22 cellular contexts compared by ENCODE assay signal in genomic region chr12:104059963-104060362, GRCh38. TPM values are rescaled to one million over a fixed set of nuclear protein-coding genes. Genes with fewer than 3 reads are reported as not detected.
"Had no signal": no experiment of that assay in that cellular context is flagged by ENCODE, and none has a peak within 500 bp of the region (broad histone marks: within the 10 kb centered on the region; RNA-seq: fewer than 3 reads in every experiment).

No MANE protein-coding gene starts in this region.

- H3K27ac Mint-ChIP-seq: activated CD4-positive, alpha-beta memory T cell treated with anti-CD3 and anti-CD28 coated beads for 36 hours; activated CD4-positive, alpha-beta T cell treated with anti-CD3 and anti-CD28 coated beads, Interleukin-2, amount 10 ng/mL, durations not matched to agents 7 days and 5 days; activated naive CD4-positive, alpha-beta T cell treated with anti-CD3 and anti-CD28 coated beads, Interleukin-2, amount 10 ng/mL, durations not matched to agents 7 days and 5 days; activated naive CD8-positive, alpha-beta T cell treated with anti-CD3 and anti-CD28 coated beads for 36 hours; activated T-helper 17 cell treated with anti-CD3 and anti-CD28 coated beads, Interleukin-2, amount 50 U/mL, for 72 hours; T-helper 17 cell had no signal

- H3K4me3 Mint-ChIP-seq: activated CD4-positive, alpha-beta memory T cell treated with anti-CD3 and anti-CD28 coated beads for 36 hours; activated CD4-positive, alpha-beta T cell treated with anti-CD3 and anti-CD28 coated beads, Interleukin-2, amount 10 ng/mL, durations not matched to agents 7 days and 5 days; activated naive CD4-positive, alpha-beta T cell treated with anti-CD3 and anti-CD28 coated beads, Interleukin-2, amount 10 ng/mL, durations not matched to agents 7 days and 5 days; activated naive CD8-positive, alpha-beta T cell treated with anti-CD3 and anti-CD28 coated beads for 36 hours; activated T-helper 17 cell treated with anti-CD3 and anti-CD28 coated beads, Interleukin-2, amount 50 U/mL, for 72 hours; T-helper 17 cell had no signal

- H3K36me3 Mint-ChIP-seq: activated naive CD8-positive, alpha-beta T cell treated with anti-CD3 and anti-CD28 coated beads for 36 hours had no signal

- H3K4me1 Mint-ChIP-seq: activated T-helper 17 cell treated with anti-CD3 and anti-CD28 coated beads, Interleukin-2, amount 50 U/mL, for 72 hours had no signal

- H3K9me3 Mint-ChIP-seq: activated CD4-positive, alpha-beta T cell treated with anti-CD3 and anti-CD28 coated beads, Interleukin-2, amount 10 ng/mL, durations not matched to agents 7 days and 5 days; activated naive CD4-positive, alpha-beta T cell treated with anti-CD3 and anti-CD28 coated beads, Interleukin-2, amount 10 ng/mL, durations not matched to agents 7 days and 5 days; activated naive CD8-positive, alpha-beta T cell treated with anti-CD3 and anti-CD28 coated beads for 36 hours; activated T-helper 17 cell treated with anti-CD3 and anti-CD28 coated beads, Interleukin-2, amount 50 U/mL, for 72 hours had no signal

- DNase-seq: activated CD4-positive, alpha-beta memory T cell treated with anti-CD3 and anti-CD28 coated beads for 36 hours; activated CD4-positive, alpha-beta T cell treated with anti-CD3 and anti-CD28 coated beads, Interleukin-2, amount 10 ng/mL, durations not matched to agents 7 days and 5 days; activated CD4-positive, CD25-positive, alpha-beta regulatory T cell; activated CD8-positive, alpha-beta memory T cell treated with anti-CD3 and anti-CD28 coated beads for 24 hours; activated gamma-delta T cell treated with Interleukin-2 at 50 U/mL for 16 hours; activated naive CD4-positive, alpha-beta T cell treated with anti-CD3 and anti-CD28 coated beads, Interleukin-2, amount 10 ng/mL, durations not matched to agents 7 days and 5 days; activated naive CD8-positive, alpha-beta T cell treated with anti-CD3 and anti-CD28 coated beads for 36 hours; activated T-cell treated with anti-CD3 and anti-CD28 coated beads, Interleukin-2, amount 50 U/mL, for 48 hours; cerebellar nuclear complex; KG1; NCI-H1048; NCI-H1930; NCI-H2171; NCI-H2227 treated with DMSO at 0.1 percent for 48 hours; NCI-H446 treated with DMSO at 0.1 percent for 48 hours; NCI-H524 treated with DMSO at 0.1 percent for 48 hours; PC-3; SHP77 treated with DMSO at 0.1 percent for 48 hours; T-helper 17 cell; T-helper 9 cell had no signal

- ATAC-seq: activated T-helper 17 cell treated with anti-CD3 and anti-CD28 coated beads, Interleukin-2, amount 50 U/mL, for 72 hours; PC-3; T-helper 17 cell had no signal

- H3K4me3 ChIP-seq: SK-N-MC had no signal

RNA-seq across cellular contexts. Expression of gene GLT8D2, which starts 10.0 kb away (rescaled TPM):
- total RNA-seq: activated CD4-positive, alpha-beta memory T cell treated with anti-CD3 and anti-CD28 coated beads for 36 hours; activated CD4-positive, alpha-beta T cell treated with anti-CD3 and anti-CD28 coated beads, Interleukin-2, amount 10 ng/mL, durations not matched to agents 7 days and 5 days; T-helper 17 cell had no signal
